In the genomic region with DNA sequence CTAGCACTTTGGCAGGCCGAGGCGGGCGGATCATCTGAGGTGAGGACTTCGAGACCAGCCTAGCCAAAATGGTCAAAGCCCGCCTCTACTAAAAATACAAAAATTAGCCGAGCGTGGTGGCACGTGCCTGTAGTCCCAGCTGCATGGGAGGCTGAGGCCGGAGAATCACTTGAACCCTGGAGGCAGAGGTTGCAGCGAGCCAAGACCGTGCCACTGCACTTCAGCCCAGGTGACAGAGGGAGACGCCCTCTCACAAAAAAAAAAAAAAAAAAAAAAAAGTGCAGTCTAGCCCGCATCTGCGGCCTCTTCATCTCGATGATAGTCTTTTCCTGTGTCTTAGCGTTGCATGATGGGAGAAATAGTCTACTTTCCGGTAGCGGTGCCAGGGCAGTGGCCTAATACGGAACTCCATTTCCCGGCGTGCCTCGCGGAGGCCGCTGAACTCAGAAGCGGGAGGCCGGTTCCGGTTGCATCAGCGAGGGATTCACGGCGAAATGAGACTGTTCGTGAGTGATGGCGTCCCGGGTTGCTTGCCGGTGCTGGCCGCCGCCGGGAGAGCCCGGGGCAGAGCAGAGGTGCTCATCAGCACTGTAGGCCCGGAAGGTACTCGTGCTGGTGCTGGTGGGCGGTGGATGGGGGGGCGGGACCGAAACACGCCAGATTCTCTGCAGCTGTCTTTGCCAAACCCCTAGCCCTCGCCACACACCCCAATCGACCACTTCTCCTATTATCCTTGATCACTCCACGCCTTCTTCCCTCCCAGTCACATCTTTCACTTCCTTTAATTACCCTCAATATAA, we compare ENCODE assay signal across 8 cellular contexts. TPM values are rescaled to one million over a fixed set of nuclear protein-coding genes. Genes with fewer than 3 reads are reported as not detected.
A peak's percentile ranks its signal among the peaks of the same experiment; 100 is the strongest.
DNase-seq lines count a peak whose midpoint lies in the region; ATAC-seq and TF ChIP-seq lines count a peak whose summit lies in the region.

A gene (plus strand): TSS at position 472 of the 800 bp plus-strand sequence. CDS start 23 bp downstream, at position 495.

- peak within 1 kb of the TSS; percentile 82 for H3K9ac ChIP-seq in SU-DHL-6 (ENCODE audit: low read length)

- peak; percentile 98 for ATAC-seq in HG02759 (IDR thresholded peaks at IDR 0.05; ENCODE audit: unreplicated experiment)
- peak; percentile 96 for ATAC-seq in activated naive CD8-positive, alpha-beta T cell treated with anti-CD3 and anti-CD28 coated beads, Interleukin-2, amount 10 ng/mL, durations not matched to agents 7 days and 5 days (ENCODE audit: low read depth)
- peak; percentile 98 for ATAC-seq in Right ventricle myocardium inferior

- H3K4me1 ChIP-seq in ovary (ENCODE audit: insufficient read depth) (peaks cover 5% of the 10 kb centered on the region), thyroid gland (peaks cover 7 to 14% of the 10 kb centered on the region in 2 donors)

- DNase-seq in NCI-H128 (lab: John Stamatoyannopoulos, UW; ENCODE audit: unreplicated experiment) (peak; percentile 93), Right ventricle myocardium inferior (ENCODE audit: missing footprints) (peak; percentile 98), ovary (peak; percentile 90 to 95 (median 91)), thyroid gland (peak; percentile 96 to 97)
- DNase-seq in activated naive CD8-positive, alpha-beta T cell treated with anti-CD3 and anti-CD28 coated beads, Interleukin-2, amount 10 ng/mL, durations not matched to agents 7 days and 5 days = peak; percentile 87

- H3K4me3 ChIP-seq in SU-DHL-6 (ENCODE audit: insufficient read depth, low read length, poor library complexity, severe bottlenecking) (peak within 1 kb of the TSS; percentile 78), ovary (peak within 1 kb of the TSS; percentile 81), thyroid gland (replicated peaks in 1 of 3) (peak within 1 kb of the TSS; percentile 27 to 88 (median 81))

- peak within 1 kb of the TSS; percentile 81 for H3K4me2 ChIP-seq in SU-DHL-6 (ENCODE audit: low read depth, low read length, poor library complexity, severe bottlenecking)

- H3K27me3 Mint-ChIP-seq in activated naive CD8-positive, alpha-beta T cell treated with anti-CD3 and anti-CD28 coated beads, Interleukin-2, amount 10 ng/mL, durations not matched to agents 7 days and 5 days = no peaks in the 10 kb centered on the region

- peak; percentile 64 for TF ChIP-seq POLR2A in ovary (IDR thresholded peaks at IDR 0.05)
- TF ChIP-seq POLR2A in thyroid gland (IDR thresholded peaks at IDR 0.05) = peak in 1 of 2 donors; percentile 64

- intact Hi-C loops in Right ventricle myocardium inferior (cut with DNase I) = loop anchor here (2.0 to 5.0 kb wide), 2 partner anchors 33 to 60 kb away; a partner anchor contains a TSS
- intact Hi-C loops in ovary (cut with DNase I) = no loop called here
- intact Hi-C loops in thyroid gland (cut with DNase I) = loop anchor here (2.0 kb wide), 1 partner anchor 59 kb away; a partner anchor contains a TSS

- H2AFZ ChIP-seq in SU-DHL-6 (ENCODE audit: low read depth, low read length, severe bottlenecking) = peak within 1 kb of the TSS; percentile 75

- no peaks in the 10 kb centered on the region for H4K20me1 ChIP-seq in SU-DHL-6 (ENCODE audit: low read depth, low read length)

- POLR2A ChIA-PET in activated naive CD8-positive, alpha-beta T cell treated with anti-CD3 and anti-CD28 coated beads, Interleukin-2, amount 10 ng/mL, durations not matched to agents 7 days and 5 days (lab: Charles Lee) = interaction anchor here (0.7 to 4.3 kb wide), 7 partner anchors 10 to 59 kb away, joined by 3 to 24 read pairs (median 4); a partner anchor contains a TSS

- no peaks in the 10 kb centered on the region for H3K27me3 ChIP-seq in SU-DHL-6 (ENCODE audit: low read length)
- no peaks in the 10 kb centered on the region for H3K27me3 ChIP-seq in ovary
- H3K27me3 ChIP-seq in thyroid gland = no peaks in the 10 kb centered on the region

- no peaks in the 10 kb centered on the region for H3K9me2 ChIP-seq in SU-DHL-6 (replicated peaks; ENCODE audit: insufficient read depth, low read length)

- H3K36me3 ChIP-seq in SU-DHL-6 (ENCODE audit: low read length) = peaks cover 14% of the 10 kb centered on the region
- H3K36me3 ChIP-seq in ovary = no peaks in the 10 kb centered on the region
- H3K36me3 ChIP-seq in thyroid gland = peaks cover 12 to 21% of the 10 kb centered on the region in 2 donors

- H3F3A ChIP-seq in SU-DHL-6 (ENCODE audit: insufficient read depth) = 0 out of 2 replicates have a peak, but pooled peaks cover 3% of the 10 kb centered on the region

- H3K9me3 ChIP-seq in SU-DHL-6 (ENCODE audit: insufficient read depth, low read length) (no peaks in the 10 kb centered on the region), ovary (no peaks in the 10 kb centered on the region), thyroid gland (no peaks in the 10 kb centered on the region)

- H3K4me3 Mint-ChIP-seq in activated naive CD8-positive, alpha-beta T cell treated with anti-CD3 and anti-CD28 coated beads, Interleukin-2, amount 10 ng/mL, durations not matched to agents 7 days and 5 days = peak within 1 kb of the TSS; percentile 94

- no peaks in the 10 kb centered on the region for H3K9me3 Mint-ChIP-seq in activated naive CD8-positive, alpha-beta T cell treated with anti-CD3 and anti-CD28 coated beads, Interleukin-2, amount 10 ng/mL, durations not matched to agents 7 days and 5 days

- peaks cover 30% of the 10 kb centered on the region for H3K79me2 ChIP-seq in SU-DHL-6 (ENCODE audit: insufficient read depth, low read length)

- TF ChIP-seq EP300 in ovary (IDR thresholded peaks at IDR 0.05) = no peak

- peak within 1 kb of the TSS; percentile 95 for H3K27ac Mint-ChIP-seq in activated naive CD8-positive, alpha-beta T cell treated with anti-CD3 and anti-CD28 coated beads, Interleukin-2, amount 10 ng/mL, durations not matched to agents 7 days and 5 days

- peaks cover 27% of the 10 kb centered on the region for H3K36me3 Mint-ChIP-seq in activated naive CD8-positive, alpha-beta T cell treated with anti-CD3 and anti-CD28 coated beads, Interleukin-2, amount 10 ng/mL, durations not matched to agents 7 days and 5 days

- TF ChIP-seq CTCF in GM12873 (IDR thresholded peaks at IDR 0.05; ENCODE audit: insufficient read depth, low read depth, low read length, missing control alignments) (peak; percentile 33), SU-DHL-6 (IDR thresholded peaks at IDR 0.05; ENCODE audit: insufficient read depth, low read length, poor library complexity, severe bottlenecking) (peak; percentile 24), ovary (IDR thresholded peaks at IDR 0.05) (peak in 1 of 3 donors; percentile 9), thyroid gland (IDR thresholded peaks at IDR 0.05) (peak in 1 of 6 experiments; percentile 31)

- peaks cover 31% of the 10 kb centered on the region for H3K4me1 Mint-ChIP-seq in activated naive CD8-positive, alpha-beta T cell treated with anti-CD3 and anti-CD28 coated beads, Interleukin-2, amount 10 ng/mL, durations not matched to agents 7 days and 5 days

- 1 to 5% (median 2%) methylated on average over 47 of the region's 47 CpGs for WGBS in ovary, 3 donors
- WGBS in thyroid gland, 2 donors = 2 to 4% methylated on average over 45 to 47 of the region's 47 CpGs

- peak within 1 kb of the TSS; percentile 51 for H3K27ac ChIP-seq in SU-DHL-6 (ENCODE audit: low read depth, low read length)
- peak within 1 kb of the TSS in 1 of 2 donors; percentile 46 for H3K27ac ChIP-seq in ovary
- peak within 1 kb of the TSS in 2 of 3 donors; percentile 38 to 65 for H3K27ac ChIP-seq in thyroid gland

RNA-seq across cellular contexts. Expression of the gene that starts here (rescaled TPM):
- 100 to 1,000 TPM; 293 to 306 TPM for total RNA-seq in activated naive CD8-positive, alpha-beta T cell treated with anti-CD3 and anti-CD28 coated beads, Interleukin-2, amount 10 ng/mL, durations not matched to agents 7 days and 5 days
- 89.7 TPM for total RNA-seq in Right ventricle myocardium inferior
- 100 to 1,000 TPM in 2 of 7 donors, 10 to 100 TPM in 5; 21.1 to 479 (median 66.4) TPM for total RNA-seq in ovary
- 10 to 100 TPM; 30.8 to 87.4 TPM for polyA plus RNA-seq in ovary
- 100 to 1,000 TPM in 2 of 4 donors, 10 to 100 TPM in 2; 55.2 to 173 (median 97.8) TPM for total RNA-seq in thyroid gland

Comparison
In these comparisons a context has a peak if more than half of its experiments do, and no peak if none do; other contexts are left out.
1. intact Hi-C loops: an anchor here in Right ventricle myocardium inferior (2.0 to 5.0 kb wide) and thyroid gland (2.0 kb wide); none called in ovary.